In the genomic region with DNA sequence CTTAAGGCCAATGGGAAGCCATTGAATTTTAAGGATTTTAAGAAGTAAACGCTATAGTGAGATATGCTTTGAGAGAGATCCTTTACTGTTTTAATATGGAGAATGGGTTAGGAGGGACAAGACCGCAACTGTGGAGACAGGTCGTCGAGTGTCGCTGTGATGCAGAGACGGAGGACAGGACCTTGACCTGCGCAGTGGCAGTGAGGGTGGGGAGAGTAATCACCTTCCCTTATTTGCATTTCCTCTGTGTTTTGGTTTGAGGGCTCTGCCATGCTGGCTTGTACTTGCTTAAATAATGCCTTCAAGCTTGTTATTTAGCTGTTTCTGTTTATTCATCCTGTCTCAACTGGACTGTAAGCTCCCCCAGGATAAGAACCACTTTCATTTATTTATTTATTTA, we compare ENCODE assay signal across 1 cellular context.
TF ChIP-seq lines count a peak whose summit lies in the region.

No MANE protein-coding gene starts in this region.

TF ChIP-seq in GM23338, 12 proteins besides CTCF, POLR2A, EP300 and RAD21 (continued from another document):
- TF ChIP-seq POLR2AphosphoS5 (IDR thresholded peaks at IDR 0.05; ENCODE audit: low read depth) (no peak), JUNB (IDR thresholded peaks at IDR 0.05; ENCODE audit: unreplicated experiment) (no peak)
TF ChIP-seq in GM23338: peak in this region for 0.
